1 cellular context compared by ENCODE assay signal in genomic region chr4:10442976-10443375, GRCh38.
TF ChIP-seq lines count a peak whose summit lies in the region.

No MANE protein-coding gene starts in this region.

TF ChIP-seq in K562, 482 proteins besides CTCF, POLR2A, EP300 and RAD21 (continued from another document):
- TF ChIP-seq SIX5 (IDR thresholded peaks at IDR 0.05; ENCODE audit: borderline replicate concordance in 1 of 2, insufficient read depth in 1 of 2, low read depth in 1 of 2, low read length in 2 of 2) (no peak), SOX6 (IDR thresholded peaks at IDR 0.05) (peak; percentile 8; the same call in 1 of the 2 replicates), TFAM (CRISPR knock-in tag; conservative IDR thresholded peaks at IDR 0.05) (no peak), MGA (IDR thresholded peaks at IDR 0.05) (0 out of 2 replicates have a peak, but pooled peaks have one; percentile 4), STAT5A (IDR thresholded peaks at IDR 0.05; ENCODE audit: borderline replicate concordance, low read length) (no peak), HNRNPL (IDR thresholded peaks at IDR 0.05; ENCODE audit: low read depth, low read length) (no peak), PRMT5 (CRISPR knock-in tag; IDR thresholded peaks at IDR 0.05) (no peak), E2F5 (CRISPR knock-in tag; IDR thresholded peaks at IDR 0.05) (no peak)
